In genomic region chr9:69671904-69672827, GRCh38 we compare ENCODE assay signal across 8 cellular contexts. TPM values are rescaled to one million over a fixed set of nuclear protein-coding genes. Genes with fewer than 3 reads are reported as not detected.
DNase-seq lines count a peak whose midpoint lies in the region; ATAC-seq and TF ChIP-seq lines count a peak whose summit lies in the region.

APBA1 (minus strand) TSS chr9:69672371.

- H3K27me3 ChIP-seq in KMS-11 (ENCODE audit: insufficient read depth, low read depth) = no peaks in the 10 kb centered on the region

- no peak within 1 kb of the TSS for H3K27ac ChIP-seq in KMS-11

- ATAC-seq in GM21717 (IDR thresholded peaks at IDR 0.05; ENCODE audit: unreplicated experiment) = peak; percentile 40

- POLR2A ChIA-PET in MCF 10A (lab: Yijun Ruan, JAX) = interaction anchor here (0.6 to 2.4 kb wide), 4 partner anchors 15 to 526 kb away, joined by 3 to 7 read pairs (median 3); partner anchors contain the start of gene PTAR1

- intact Hi-C loops in MCF 10A (cut with micrococcal nuclease) = loop anchor here (2.0 to 10.0 kb wide), 5 partner anchors 87 to 443 kb away; no protein-coding TSS in a partner anchor

- H3K9ac ChIP-seq in KMS-11 = peak within 1 kb of the TSS; percentile 55; the same call in 1 of the 2 replicates

- H3K4me1 ChIP-seq in KMS-11 (ENCODE audit: low read depth, poor library complexity, severe bottlenecking) = peaks cover 8% of the 10 kb centered on the region

- no peaks in the 10 kb centered on the region for H3K9me3 ChIP-seq in iPS-18c (ENCODE audit: control insufficient read depth, insufficient read depth, low read length)

- no peak within 1 kb of the TSS for H3K27ac Mint-ChIP-seq in MCF 10A (ENCODE audit: low read depth, unreplicated experiment)

- CTCF ChIA-PET in MCF 10A (lab: Yijun Ruan, JAX) = interaction anchor here (0.6 to 5.3 kb wide), 30 partner anchors 8 to 320 kb away, joined by 3 to 36 read pairs (median 4); partner anchors contain the start of gene PTAR1

- TF ChIP-seq CTCF in KMS-11 (conservative IDR thresholded peaks at IDR 0.05; ENCODE audit: low read depth, low read length) = no peak
- TF ChIP-seq CTCF in MCF 10A (IDR thresholded peaks at IDR 0.05; ENCODE audit: unreplicated experiment) = no peak

- H3K36me3 ChIP-seq in KMS-11 (ENCODE audit: insufficient read depth) = no peaks in the 10 kb centered on the region

- H3K4me3 Mint-ChIP-seq in MCF 10A (ENCODE audit: unreplicated experiment) = peak within 1 kb of the TSS; percentile 70

- H3K9me3 Mint-ChIP-seq in MCF 10A (ENCODE audit: unreplicated experiment) = no peaks in the 10 kb centered on the region

- DNase-seq in EH (ENCODE audit: low read depth) = peak; percentile 72
- peak; percentile 16 for DNase-seq in T-helper 9 cell
- no peak for DNase-seq in MCF 10A (ENCODE audit: unreplicated experiment)
- DNase-seq in skeletal muscle cell (ENCODE audit: low read depth) = no peak
- no peak for DNase-seq in DMS114 treated with DMSO at 0.1 percent for 48 hours (lab: John Stamatoyannopoulos, UW; ENCODE audit: unreplicated experiment)

- peak within 1 kb of the TSS; percentile 98 for H2AFZ ChIP-seq in KMS-11 (ENCODE audit: low read depth)

- no peaks in the 10 kb centered on the region for H3K79me2 ChIP-seq in KMS-11 (ENCODE audit: insufficient read depth, low read depth)

- peak within 1 kb of the TSS; percentile 93 for H3K4me2 ChIP-seq in KMS-11

- H3K4me3 ChIP-seq in KMS-11 (IDR thresholded peaks at IDR 0.05; ENCODE audit: insufficient read depth, low read depth, low read length) = no peak within 1 kb of the TSS
- peak within 1 kb of the TSS; percentile 68 for H3K4me3 ChIP-seq in iPS-18c (ENCODE audit: insufficient read depth, low read depth, low read length)
- peak within 1 kb of the TSS; percentile 83 for H3K4me3 ChIP-seq in skeletal muscle cell (ENCODE audit: low read depth, low read length)

- H3K4me1 Mint-ChIP-seq in MCF 10A (ENCODE audit: insufficient read depth, unreplicated experiment) = peaks cover 6% of the 10 kb centered on the region

- no TSS peak for BruUV-seq in MCF 10A (replicated peaks; lab: Mats Ljungman, UMichigan)

- peaks cover 15% of the 10 kb centered on the region for H3K27me3 Mint-ChIP-seq in MCF 10A (ENCODE audit: insufficient read depth, unreplicated experiment)

- H4K20me1 ChIP-seq in KMS-11 (ENCODE audit: insufficient read depth) = no peaks in the 10 kb centered on the region

- H3K36me3 Mint-ChIP-seq in MCF 10A (ENCODE audit: insufficient read depth, unreplicated experiment) = no peaks in the 10 kb centered on the region

RNA-seq across cellular contexts. Expression of gene APBA1, which starts in this region (rescaled TPM):
- 0.07 TPM in 2 replicates for total RNA-seq in MCF 10A (2022)

Comparison
In these comparisons a context has a peak if more than half of its experiments do, and no peak if none do; other contexts are left out.
1. DNase-seq: peak in EH (single experiment) and T-helper 9 cell (single experiment); none in MCF 10A (single experiment), skeletal muscle cell (single experiment) and DMS114 treated with DMSO at 0.1 percent for 48 hours (single experiment).